Comparison of ENCODE assay signal across 3 cellular contexts in the genomic region with DNA sequence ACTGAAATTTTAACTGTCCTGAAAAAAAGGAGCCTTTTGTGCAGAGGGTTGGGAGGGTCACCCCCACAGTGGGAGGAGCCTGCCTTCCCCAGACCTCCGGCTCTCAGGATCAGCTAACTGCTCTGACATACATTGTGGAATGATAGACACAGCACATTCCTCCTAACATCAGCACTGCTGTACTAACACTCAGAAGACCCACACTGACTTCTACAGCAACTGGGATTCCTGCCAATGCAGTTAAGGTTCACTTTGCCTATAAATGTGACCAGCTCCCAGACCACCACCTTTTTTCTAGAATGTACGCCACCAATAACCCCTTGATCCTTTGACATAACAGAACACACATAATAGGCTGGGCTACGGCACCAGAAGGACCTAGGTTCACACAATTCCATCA.
TF ChIP-seq lines count a peak whose summit lies in the region.

No MANE protein-coding gene starts in this region.

TF ChIP-seq in HEK293T, 16 proteins besides CTCF, POLR2A, EP300 and RAD21:
- no peak for TF ChIP-seq FOXK2 (IDR thresholded peaks at IDR 0.05)
- TF ChIP-seq PKNOX1 (IDR thresholded peaks at IDR 0.05) = no peak
- TF ChIP-seq LEF1 (IDR thresholded peaks at IDR 0.05; ENCODE audit: borderline replicate concordance) = no peak
TF ChIP-seq in HEK293T: peak in this region for 0.

TF ChIP-seq in H1, 55 proteins besides CTCF, POLR2A, EP300 and RAD21:
- no peak for TF ChIP-seq ZNF274 (IDR thresholded peaks at IDR 0.05; ENCODE audit: borderline replicate concordance, extremely low read depth, low read length)
- no peak for TF ChIP-seq NANOG (IDR thresholded peaks at IDR 0.05; ENCODE audit: insufficient read depth, low read depth, low read length, poor library complexity, severe bottlenecking)
- no peak for TF ChIP-seq BRCA1 (IDR thresholded peaks at IDR 0.05; ENCODE audit: low read depth, low read length)
- TF ChIP-seq JUN (IDR thresholded peaks at IDR 0.05; ENCODE audit: low read depth, low read length) = no peak
- TF ChIP-seq SUZ12 (IDR thresholded peaks at IDR 0.05; ENCODE audit: low read length) = no peak
- no peak for TF ChIP-seq SIN3A (conservative IDR thresholded peaks at IDR 0.05 in 1 of 2, IDR thresholded peaks at IDR 0.05 in 1 of 2; ENCODE audit: low read depth in 1 of 2, low read length in 2 of 2)
- no peak for TF ChIP-seq GTF2F1 (IDR thresholded peaks at IDR 0.05; ENCODE audit: borderline replicate concordance, low read depth, low read length)
- TF ChIP-seq POU5F1 (IDR thresholded peaks at IDR 0.05; ENCODE audit: low read depth, low read length) = no peak
- TF ChIP-seq USF2 (IDR thresholded peaks at IDR 0.05; ENCODE audit: low read length) = no peak
- no peak for TF ChIP-seq SP2 (IDR thresholded peaks at IDR 0.05; ENCODE audit: low read length)
- TF ChIP-seq SAP30 (IDR thresholded peaks at IDR 0.05; ENCODE audit: insufficient read depth, insufficient replicate concordance, low read length) = no peak
- TF ChIP-seq SIRT6 (IDR thresholded peaks at IDR 0.05; ENCODE audit: low read length) = no peak
- no peak for TF ChIP-seq SP4 (IDR thresholded peaks at IDR 0.05; ENCODE audit: low read length)
- no peak for TF ChIP-seq FOSL1 (IDR thresholded peaks at IDR 0.05; ENCODE audit: insufficient read depth, low read depth, low read length)

TF ChIP-seq in WTC11, 78 proteins besides CTCF, POLR2A, EP300 and RAD21:
- TF ChIP-seq, protein P1, sequence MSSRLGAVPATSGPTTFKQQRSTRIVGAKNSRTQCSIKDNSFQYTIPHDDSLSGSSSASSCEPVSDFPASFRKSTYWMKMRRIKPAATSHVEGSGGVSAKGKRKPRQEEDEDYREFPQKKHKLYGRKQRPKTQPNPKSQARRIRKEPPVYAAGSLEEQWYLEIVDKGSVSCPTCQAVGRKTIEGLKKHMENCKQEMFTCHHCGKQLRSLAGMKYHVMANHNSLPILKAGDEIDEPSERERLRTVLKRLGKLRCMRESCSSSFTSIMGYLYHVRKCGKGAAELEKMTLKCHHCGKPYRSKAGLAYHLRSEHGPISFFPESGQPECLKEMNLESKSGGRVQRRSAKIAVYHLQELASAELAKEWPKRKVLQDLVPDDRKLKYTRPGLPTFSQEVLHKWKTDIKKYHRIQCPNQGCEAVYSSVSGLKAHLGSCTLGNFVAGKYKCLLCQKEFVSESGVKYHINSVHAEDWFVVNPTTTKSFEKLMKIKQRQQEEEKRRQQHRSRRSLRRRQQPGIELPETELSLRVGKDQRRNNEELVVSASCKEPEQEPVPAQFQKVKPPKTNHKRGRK (CRISPR knock-in tag; IDR thresholded peaks at IDR 0.05; ENCODE audit: borderline replicate concordance) = no peak
- no peak for TF ChIP-seq NFE2L1 (CRISPR knock-in tag; IDR thresholded peaks at IDR 0.05)
- no peak for TF ChIP-seq ATF1 (CRISPR knock-in tag; IDR thresholded peaks at IDR 0.05)
- no peak for TF ChIP-seq TP53 (CRISPR knock-in tag; IDR thresholded peaks at IDR 0.05)
- TF ChIP-seq ETV6 (CRISPR knock-in tag; IDR thresholded peaks at IDR 0.05) = no peak
- TF ChIP-seq, protein P2, sequence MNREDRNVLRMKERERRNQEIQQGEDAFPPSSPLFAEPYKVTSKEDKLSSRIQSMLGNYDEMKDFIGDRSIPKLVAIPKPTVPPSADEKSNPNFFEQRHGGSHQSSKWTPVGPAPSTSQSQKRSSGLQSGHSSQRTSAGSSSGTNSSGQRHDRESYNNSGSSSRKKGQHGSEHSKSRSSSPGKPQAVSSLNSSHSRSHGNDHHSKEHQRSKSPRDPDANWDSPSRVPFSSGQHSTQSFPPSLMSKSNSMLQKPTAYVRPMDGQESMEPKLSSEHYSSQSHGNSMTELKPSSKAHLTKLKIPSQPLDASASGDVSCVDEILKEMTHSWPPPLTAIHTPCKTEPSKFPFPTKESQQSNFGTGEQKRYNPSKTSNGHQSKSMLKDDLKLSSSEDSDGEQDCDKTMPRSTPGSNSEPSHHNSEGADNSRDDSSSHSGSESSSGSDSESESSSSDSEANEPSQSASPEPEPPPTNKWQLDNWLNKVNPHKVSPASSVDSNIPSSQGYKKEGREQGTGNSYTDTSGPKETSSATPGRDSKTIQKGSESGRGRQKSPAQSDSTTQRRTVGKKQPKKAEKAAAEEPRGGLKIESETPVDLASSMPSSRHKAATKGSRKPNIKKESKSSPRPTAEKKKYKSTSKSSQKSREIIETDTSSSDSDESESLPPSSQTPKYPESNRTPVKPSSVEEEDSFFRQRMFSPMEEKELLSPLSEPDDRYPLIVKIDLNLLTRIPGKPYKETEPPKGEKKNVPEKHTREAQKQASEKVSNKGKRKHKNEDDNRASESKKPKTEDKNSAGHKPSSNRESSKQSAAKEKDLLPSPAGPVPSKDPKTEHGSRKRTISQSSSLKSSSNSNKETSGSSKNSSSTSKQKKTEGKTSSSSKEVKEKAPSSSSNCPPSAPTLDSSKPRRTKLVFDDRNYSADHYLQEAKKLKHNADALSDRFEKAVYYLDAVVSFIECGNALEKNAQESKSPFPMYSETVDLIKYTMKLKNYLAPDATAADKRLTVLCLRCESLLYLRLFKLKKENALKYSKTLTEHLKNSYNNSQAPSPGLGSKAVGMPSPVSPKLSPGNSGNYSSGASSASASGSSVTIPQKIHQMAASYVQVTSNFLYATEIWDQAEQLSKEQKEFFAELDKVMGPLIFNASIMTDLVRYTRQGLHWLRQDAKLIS (CRISPR knock-in tag; IDR thresholded peaks at IDR 0.05; ENCODE audit: borderline replicate concordance) = no peak
TF ChIP-seq in WTC11: peak in this region for 0.
